ENCODE assay signal across 1 cellular context in genomic region chr1:156748670-156749428, GRCh38.
TF ChIP-seq lines count a peak whose summit lies in the region.

No MANE protein-coding gene starts in this region.

TF ChIP-seq in GM23338, 12 proteins besides CTCF, POLR2A, EP300 and RAD21 (continued from another document):
- TF ChIP-seq ZNF462 (CRISPR knock-in tag; IDR thresholded peaks at IDR 0.05): no peak
- TF ChIP-seq EZH2 (IDR thresholded peaks at IDR 0.05; ENCODE audit: low read depth, unreplicated experiment): no peak
- TF ChIP-seq POLR2AphosphoS5 (IDR thresholded peaks at IDR 0.05; ENCODE audit: low read depth): no peak
- TF ChIP-seq EZH2phosphoT487 (IDR thresholded peaks at IDR 0.05; ENCODE audit: unreplicated experiment): no peak
- TF ChIP-seq ZNF331 (CRISPR knock-in tag; IDR thresholded peaks at IDR 0.05; ENCODE audit: low read depth): no peak
- no peak for TF ChIP-seq ZNF114 (CRISPR knock-in tag; IDR thresholded peaks at IDR 0.05)
- no peak for TF ChIP-seq ETS1 (IDR thresholded peaks at IDR 0.05)
- no peak for TF ChIP-seq CREB1 (CRISPR knock-in tag; IDR thresholded peaks at IDR 0.05; ENCODE audit: low read depth)
- TF ChIP-seq JUNB (IDR thresholded peaks at IDR 0.05; ENCODE audit: unreplicated experiment): no peak
- TF ChIP-seq NANOG (IDR thresholded peaks at IDR 0.05; ENCODE audit: borderline replicate concordance): no peak
TF ChIP-seq in GM23338: peak in this region for 0.
